In the genomic region with DNA sequence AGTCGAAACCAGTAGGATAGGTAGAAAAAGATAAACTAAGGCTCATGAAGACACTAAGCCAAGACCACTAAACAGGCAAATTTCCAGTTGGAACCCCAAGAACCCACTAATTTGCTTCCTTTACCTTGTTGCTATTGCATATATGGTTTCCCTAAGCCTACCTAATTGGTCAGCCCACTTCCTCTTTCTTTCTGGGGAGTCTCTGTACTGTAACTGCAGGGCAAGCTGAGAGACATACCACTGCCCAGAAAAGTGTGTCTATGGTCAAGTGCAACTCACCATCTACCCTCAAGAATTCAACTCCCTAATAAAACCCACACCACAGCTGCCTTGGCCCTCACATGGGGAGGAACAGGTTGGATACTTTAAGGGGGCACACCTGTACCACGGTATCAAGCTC, we compare ENCODE assay signal across 16 cellular contexts. TPM values are rescaled to one million over a fixed set of nuclear protein-coding genes. Genes with fewer than 3 reads are reported as not detected.
A peak's percentile ranks its signal among the peaks of the same experiment; 100 is the strongest.
DNase-seq lines count a peak whose midpoint lies in the region; ATAC-seq lines count a peak whose summit lies in the region.
"Had no signal": no experiment of that assay in that cellular context is flagged by ENCODE, and none has a peak within 500 bp of the region (broad histone marks: within the 10 kb centered on the region; RNA-seq: fewer than 3 reads in every experiment).

No MANE protein-coding gene starts in this region.

- H3K4me1 Mint-ChIP-seq in CD4-positive, alpha-beta memory T cell = peaks cover 0 to 6% (median under 1%) of the 10 kb centered on the region in 4 donors
- H3K4me1 Mint-ChIP-seq in activated T-cell treated with anti-CD3 and anti-CD28 coated beads, Interleukin-2, amount 50 U/mL, for 72 hours (ENCODE audit: low read depth) = no peaks in the 10 kb centered on the region
- H3K4me1 Mint-ChIP-seq: CD14-positive monocyte, endodermal cell had no signal

- peak; percentile 63 for ATAC-seq in GM19043 (IDR thresholded peaks at IDR 0.05; ENCODE audit: low read depth, unreplicated experiment)
- peak; percentile 63 for ATAC-seq in HG02798 (IDR thresholded peaks at IDR 0.05; ENCODE audit: poor library complexity, unreplicated experiment)
- no peak for ATAC-seq in activated T-cell treated with anti-CD3 and anti-CD28 coated beads, Interleukin-2, amount 50 U/mL, for 72 hours (replicated peaks in 1 of 2)

- intact Hi-C loops in CD4-positive, alpha-beta memory T cell (cut with micrococcal nuclease) = no loop called here
- intact Hi-C loops in posterior cingulate gyrus (cut with DNase I) = loop anchor here (10.0 kb wide), 1 partner anchor 1342 kb away; no protein-coding TSS in a partner anchor

- DNase-seq in CD4-positive, alpha-beta memory T cell = no peak
- DNase-seq in MV-4-11 (lab: John Stamatoyannopoulos, UW) (peak; percentile 10), posterior cingulate gyrus (no peak), NCI-H187 treated with DMSO at 0.1 percent for 48 hours (lab: John Stamatoyannopoulos, UW) (no peak), NCI-H1436 (lab: John Stamatoyannopoulos, UW) (no peak)
- no peak for DNase-seq in activated T-cell treated with anti-CD3 and anti-CD28 coated beads, Interleukin-2, amount 50 U/mL, for 72 hours
- DNase-seq: amniotic stem cell, cerebellar nuclear complex, DMS53, endodermal cell, midbrain, WERI-Rb-1 had no signal

- no peak overlapping the region for H3K4me3 ChIP-seq in CD4-positive, alpha-beta memory T cell (ENCODE audit: low read length in 2 of 2)
- H3K4me3 ChIP-seq: neural progenitor cell had no signal

- H3K27me3 Mint-ChIP-seq in CD4-positive, alpha-beta memory T cell = no peaks in the 10 kb centered on the region
- peaks cover 36% of the 10 kb centered on the region for H3K27me3 Mint-ChIP-seq in activated T-cell treated with anti-CD3 and anti-CD28 coated beads, Interleukin-2, amount 50 U/mL, for 72 hours (ENCODE audit: low read depth)

- H3K4me3 Mint-ChIP-seq in CD4-positive, alpha-beta memory T cell = no peak overlapping the region
- no peak overlapping the region for H3K4me3 Mint-ChIP-seq in activated T-cell treated with anti-CD3 and anti-CD28 coated beads, Interleukin-2, amount 50 U/mL, for 72 hours
- H3K4me3 Mint-ChIP-seq: CD14-positive monocyte, endodermal cell, neural progenitor cell had no signal

- peaks cover 0 to 2% (median 0%) of the 10 kb centered on the region in 8 donors for H3K9me3 Mint-ChIP-seq in CD4-positive, alpha-beta memory T cell
- no peaks in the 10 kb centered on the region for H3K9me3 Mint-ChIP-seq in activated T-cell treated with anti-CD3 and anti-CD28 coated beads, Interleukin-2, amount 50 U/mL, for 72 hours
- H3K9me3 Mint-ChIP-seq: neural progenitor cell had no signal

- H3K9me3 ChIP-seq in CD4-positive, alpha-beta memory T cell (ENCODE audit: control insufficient read depth in 1 of 2, low read length in 2 of 2) = no peaks in the 10 kb centered on the region

- H3K4me1 ChIP-seq in CD4-positive, alpha-beta memory T cell (ENCODE audit: insufficient read depth, low read length) = no peaks in the 10 kb centered on the region
- H3K4me1 ChIP-seq: neural progenitor cell had no signal

- no peaks in the 10 kb centered on the region for H3K27me3 ChIP-seq in CD4-positive, alpha-beta memory T cell (ENCODE audit: insufficient read depth, low read length)
- H3K27me3 ChIP-seq: neural progenitor cell had no signal

- CTCF ChIA-PET in CD4-positive, alpha-beta memory T cell (lab: Charles Lee; ENCODE audit: partially characterized antibody) = no interaction called here

- no peak overlapping the region for H3K27ac ChIP-seq in CD4-positive, alpha-beta memory T cell (ENCODE audit: low read depth, low read length)
- H3K27ac ChIP-seq: neural progenitor cell, WERI-Rb-1 had no signal

- peaks cover 6 to 43% of the 10 kb centered on the region in 2 donors for H3K36me3 Mint-ChIP-seq in CD4-positive, alpha-beta memory T cell
- peaks cover 0 to 5% of the 10 kb centered on the region in 2 donors for H3K36me3 Mint-ChIP-seq in activated T-cell treated with anti-CD3 and anti-CD28 coated beads, Interleukin-2, amount 50 U/mL, for 72 hours (ENCODE audit: insufficient read depth in 2 of 2)

- H3K27ac Mint-ChIP-seq in CD4-positive, alpha-beta memory T cell = peak overlapping the region in 4 of 7 donors; percentile 3 to 73 (median 24)
- H3K27ac Mint-ChIP-seq in activated T-cell treated with anti-CD3 and anti-CD28 coated beads, Interleukin-2, amount 50 U/mL, for 72 hours = no peak overlapping the region
- H3K27ac Mint-ChIP-seq: endodermal cell, neural progenitor cell had no signal

- peaks cover 4% of the 10 kb centered on the region for H3K36me3 ChIP-seq in CD4-positive, alpha-beta memory T cell (ENCODE audit: insufficient read depth, low read length)
- H3K36me3 ChIP-seq: WERI-Rb-1 had no signal

- POLR2A ChIA-PET in CD4-positive, alpha-beta memory T cell (lab: Charles Lee; ENCODE audit: partially characterized antibody) = no interaction called here

RNA-seq across cellular contexts. Expression of a gene that starts 28.6 kb away (rescaled TPM):
- total RNA-seq in CD4-positive, alpha-beta memory T cell = 100 to 1,000 TPM; 185 to 196 TPM
- 100 to 1,000 TPM; 121 to 130 TPM for polyA plus RNA-seq in CD4-positive, alpha-beta memory T cell
- 10 to 100 TPM; 64.6 to 84.7 TPM for total RNA-seq in activated T-cell treated with anti-CD3 and anti-CD28 coated beads, Interleukin-2, amount 50 U/mL, for 72 hours

Comparison
In these comparisons a context has a peak if more than half of its experiments do, and no peak if none do; other contexts are left out.
1. ATAC-seq: peak in GM19043 (single experiment) and HG02798 (single experiment); none in activated T-cell treated with anti-CD3 and anti-CD28 coated beads, Interleukin-2, amount 50 U/mL, for 72 hours (0 of 2).